1 cellular context compared by ENCODE assay signal in the genomic region with DNA sequence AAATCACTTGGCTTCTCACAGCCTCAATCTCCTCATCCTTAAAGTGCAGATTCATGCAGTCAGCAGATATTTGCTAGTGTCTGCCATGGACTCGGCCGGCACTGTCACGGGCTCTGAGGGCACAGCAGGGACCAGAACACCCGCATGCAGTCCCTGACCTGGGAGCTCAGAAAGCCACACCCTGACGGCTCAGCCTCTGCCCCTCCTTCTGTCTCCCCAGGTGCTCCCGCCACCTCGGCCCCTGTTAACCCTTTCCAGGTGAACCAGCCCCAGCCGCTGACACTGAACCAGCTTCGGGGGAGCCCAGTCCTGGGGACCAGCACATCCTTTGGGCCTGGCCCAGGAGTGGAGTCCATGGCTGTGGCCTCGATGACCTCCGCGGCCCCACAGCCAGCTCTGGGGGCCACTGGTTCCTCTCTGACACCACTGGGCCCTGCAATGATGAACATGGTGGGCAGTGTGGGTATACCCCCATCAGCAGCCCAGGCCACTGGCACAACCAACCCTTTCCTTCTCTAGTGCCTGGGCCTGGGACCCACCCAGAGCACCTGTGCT.
TF ChIP-seq lines count a peak whose summit lies in the region.

No MANE protein-coding gene starts in this region.

TF ChIP-seq in H1, 55 proteins besides CTCF, POLR2A, EP300 and RAD21:
- no peak for TF ChIP-seq POLR2AphosphoS5 (IDR thresholded peaks at IDR 0.05; ENCODE audit: low read depth, low read length)
- TF ChIP-seq CTBP2 (IDR thresholded peaks at IDR 0.05; ENCODE audit: borderline replicate concordance, insufficient read depth, insufficient read length, low read length), result no peak
- TF ChIP-seq SP2 (IDR thresholded peaks at IDR 0.05; ENCODE audit: low read length), result no peak
- no peak for TF ChIP-seq CHD2 (IDR thresholded peaks at IDR 0.05; ENCODE audit: low read length)
- TF ChIP-seq POU5F1 (IDR thresholded peaks at IDR 0.05; ENCODE audit: low read depth, low read length), result no peak
- no peak for TF ChIP-seq EGR1 (IDR thresholded peaks at IDR 0.05; ENCODE audit: borderline replicate concordance, low read depth, low read length)
- no peak for TF ChIP-seq SP4 (IDR thresholded peaks at IDR 0.05; ENCODE audit: low read length)
